1 cellular context compared by ENCODE assay signal in genomic region chr17:18181358-18181757, GRCh38.
TF ChIP-seq lines count a peak whose summit lies in the region.

No MANE protein-coding gene starts in this region.

TF ChIP-seq in K562, 482 proteins besides CTCF, POLR2A, EP300 and RAD21 (continued from another document):
- TF ChIP-seq E4F1 (CRISPR knock-in tag; IDR thresholded peaks at IDR 0.05; ENCODE audit: borderline replicate concordance) (no peak), MTA1 (IDR thresholded peaks at IDR 0.05; ENCODE audit: borderline replicate concordance) (no peak), ARID1B (IDR thresholded peaks at IDR 0.05) (no peak), YBX1 (IDR thresholded peaks at IDR 0.05) (no peak), ZBTB11 (CRISPR knock-in tag; IDR thresholded peaks at IDR 0.05) (no peak)
TF ChIP-seq in K562: peak in this region for 0.
